Comparison of ENCODE assay signal across 8 cellular contexts in the genomic region with DNA sequence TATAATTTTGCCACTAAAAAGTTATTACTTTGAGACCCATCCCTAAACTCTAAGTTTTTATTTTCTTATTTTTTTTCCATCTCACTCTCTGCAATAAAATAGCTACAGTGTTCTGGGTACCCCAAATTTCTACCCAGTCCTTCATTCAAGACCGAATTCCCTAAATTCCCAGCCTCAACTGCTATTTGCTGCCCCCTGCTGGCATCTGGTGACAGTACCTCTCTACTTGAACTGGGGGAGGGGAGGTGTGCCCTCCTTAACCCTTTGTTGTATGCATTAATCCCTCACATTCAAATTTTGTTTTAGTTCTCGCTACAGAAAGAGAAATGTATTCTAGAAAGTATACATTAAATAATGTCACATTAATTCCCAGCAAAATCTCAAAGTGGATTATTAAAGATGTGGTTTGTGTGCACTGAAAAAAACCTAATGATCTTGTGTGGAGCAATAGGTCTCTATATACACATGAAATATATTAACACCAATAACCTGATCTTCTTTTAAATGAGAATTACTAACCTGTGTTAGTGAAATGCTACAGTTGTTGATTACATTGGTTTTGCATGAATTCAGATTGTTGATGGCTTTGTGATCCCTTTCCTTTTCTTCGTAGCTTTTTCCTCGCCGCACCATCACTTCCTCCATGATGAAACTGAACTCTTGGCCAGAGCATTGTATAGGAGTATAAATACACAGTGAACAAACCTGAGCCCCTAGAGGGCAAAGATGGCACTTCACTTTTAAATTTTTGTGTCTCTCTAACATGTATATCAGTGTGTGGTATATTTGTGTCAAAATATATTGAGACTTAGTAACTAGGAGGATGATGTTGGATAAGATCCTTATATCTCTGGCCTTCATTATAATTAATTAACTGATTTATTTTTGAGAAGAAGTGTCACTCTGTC.
DNase-seq lines count a peak whose midpoint lies in the region; TF ChIP-seq lines count a peak whose summit lies in the region.

No MANE protein-coding gene starts in this region.

- H3F3A ChIP-seq in GM23248 (ENCODE audit: insufficient read depth) = no peaks in the 10 kb centered on the region

- H3K27ac ChIP-seq in GM23248 (no peak overlapping the region), ascending aorta (no peak overlapping the region), iPS DF 6.9 (ENCODE audit: low read length) (no peak overlapping the region)

- no peaks in the 10 kb centered on the region for H3K79me2 ChIP-seq in GM23248 (ENCODE audit: insufficient read depth)

- WGBS in GM23248 (ENCODE audit: low coverage in 1 of 2, low lambda C conversion rate in 2 of 2, missing lambda C conversion rate in 2 of 2), 2 experiments = 58 to 65% methylated on average over 5 of the region's 5 CpGs
- WGBS in iPS DF 6.9 (ENCODE audit: insufficient coverage, insufficient read length) = no CpG with 5 or more reads among the region's 5 CpGs

- H2AFZ ChIP-seq in GM23248 = no peak overlapping the region

- peak; percentile 47 to 65 (median 50) for TF ChIP-seq CTCF in ascending aorta (IDR thresholded peaks at IDR 0.05)

- H3K9me3 ChIP-seq in GM23248 (ENCODE audit: low read depth) (no peaks in the 10 kb centered on the region), ascending aorta (no peaks in the 10 kb centered on the region), iPS DF 6.9 (ENCODE audit: control insufficient read depth, insufficient read depth, low read length) (no peaks in the 10 kb centered on the region)

- no peaks in the 10 kb centered on the region for H3K9me3 Mint-ChIP-seq in activated CD4-positive, alpha-beta T cell treated with anti-CD3 and anti-CD28 coated beads, Interleukin-2, amount 10 ng/mL, durations not matched to agents 24 days and 14 days

- no peaks in the 10 kb centered on the region for H3K36me3 Mint-ChIP-seq in activated CD4-positive, alpha-beta T cell treated with anti-CD3 and anti-CD28 coated beads, Interleukin-2, amount 10 ng/mL, durations not matched to agents 24 days and 14 days (ENCODE audit: low read depth)

- no peak overlapping the region for H3K27ac Mint-ChIP-seq in activated CD4-positive, alpha-beta T cell treated with anti-CD3 and anti-CD28 coated beads, Interleukin-2, amount 10 ng/mL, durations not matched to agents 24 days and 14 days

- H4K20me1 ChIP-seq in GM23248 (ENCODE audit: insufficient read depth) = no peaks in the 10 kb centered on the region

- no peak overlapping the region for H3K4me3 Mint-ChIP-seq in activated CD4-positive, alpha-beta T cell treated with anti-CD3 and anti-CD28 coated beads, Interleukin-2, amount 10 ng/mL, durations not matched to agents 24 days and 14 days

- H3K36me3 ChIP-seq in GM23248 (ENCODE audit: low read depth) (no peaks in the 10 kb centered on the region), ascending aorta (no peaks in the 10 kb centered on the region), iPS DF 6.9 (ENCODE audit: control insufficient read depth, insufficient read depth, low read length) (no peaks in the 10 kb centered on the region)

- no peak overlapping the region for H3K4me2 ChIP-seq in GM23248 (ENCODE audit: unreplicated experiment)

- DNase-seq in activated CD4-positive, alpha-beta T cell treated with anti-CD3 and anti-CD28 coated beads, Interleukin-2, amount 10 ng/mL, durations not matched to agents 24 days and 14 days = peak; percentile 68
- no peak for DNase-seq in activated CD4-positive, alpha-beta T cell treated with anti-CD3 and anti-CD28 coated beads for 1 hour
- DNase-seq in GM23248 (peak; percentile 66), NCI-H1930 (lab: John Stamatoyannopoulos, UW) (peak; percentile 30 to 36), ascending aorta (ENCODE audit: low spot score in 2 of 2) (no peak), iPS DF 6.9 (ENCODE audit: low read depth, low spot score) (peak; percentile 39), T1000 (lab: John Stamatoyannopoulos, UW) (no peak)
- DNase-seq in stimulated activated CD4-positive, alpha-beta T cell treated with anti-CD3 and anti-CD28 coated beads, Interleukin-4, amount 100 ng/mL, for 1 hour = peak; percentile 3

- H3K4me1 ChIP-seq in GM23248 (ENCODE audit: insufficient read depth) = peaks cover 26% of the 10 kb centered on the region
- no peaks in the 10 kb centered on the region for H3K4me1 ChIP-seq in ascending aorta
- no peaks in the 10 kb centered on the region for H3K4me1 ChIP-seq in iPS DF 6.9 (ENCODE audit: control insufficient read depth, insufficient read depth, low read length)

- H3K9me2 ChIP-seq in GM23248 (ENCODE audit: insufficient read depth) = no peaks in the 10 kb centered on the region

- no peaks in the 10 kb centered on the region for H3K27me3 Mint-ChIP-seq in activated CD4-positive, alpha-beta T cell treated with anti-CD3 and anti-CD28 coated beads, Interleukin-2, amount 10 ng/mL, durations not matched to agents 24 days and 14 days

- no peaks in the 10 kb centered on the region for H3K27me3 ChIP-seq in GM23248 (replicated peaks; ENCODE audit: insufficient read depth)
- no peaks in the 10 kb centered on the region for H3K27me3 ChIP-seq in ascending aorta
- H3K27me3 ChIP-seq in iPS DF 6.9 (ENCODE audit: control insufficient read depth, insufficient read depth, low read length) = no peaks in the 10 kb centered on the region

- H3K4me3 ChIP-seq in GM23248 (no peak overlapping the region), ascending aorta (no peak overlapping the region), iPS DF 6.9 (ENCODE audit: low read length) (no peak overlapping the region)

- no peaks in the 10 kb centered on the region for H3K4me1 Mint-ChIP-seq in activated CD4-positive, alpha-beta T cell treated with anti-CD3 and anti-CD28 coated beads, Interleukin-2, amount 10 ng/mL, durations not matched to agents 24 days and 14 days

- H3K9ac ChIP-seq in GM23248 = no peak overlapping the region

- intact Hi-C loops in activated CD4-positive, alpha-beta T cell treated with anti-CD3 and anti-CD28 coated beads, Interleukin-2, amount 10 ng/mL, durations not matched to agents 24 days and 14 days (cut with micrococcal nuclease) = loop anchor here (5.0 kb wide), 1 partner anchor 1001 kb away; no protein-coding TSS in a partner anchor
- intact Hi-C loops in ascending aorta (cut with DNase I) = loop anchor here (5.0 kb wide), 1 partner anchor 996 kb away; the partner anchor contains the start of gene BDNF

- in situ Hi-C loops in GM23248 (cut with MboI) = loop anchor here (10.0 kb wide), 1 partner anchor 993 kb away; the partner anchor contains the start of gene BDNF

Comparison
In these comparisons a context has a peak if more than half of its experiments do, and no peak if none do; other contexts are left out.
1. DNase-seq: peak in activated CD4-positive, alpha-beta T cell treated with anti-CD3 and anti-CD28 coated beads, Interleukin-2, amount 10 ng/mL, durations not matched to agents 24 days and 14 days (single experiment), GM23248 (single experiment), NCI-H1930 (2 of 2), iPS DF 6.9 (single experiment) and stimulated activated CD4-positive, alpha-beta T cell treated with anti-CD3 and anti-CD28 coated beads, Interleukin-4, amount 100 ng/mL, for 1 hour (single experiment); none in activated CD4-positive, alpha-beta T cell treated with anti-CD3 and anti-CD28 coated beads for 1 hour (single experiment), ascending aorta (0 of 2) and T1000 (single experiment).